ENCODE assay signal across 8 cellular contexts in the genomic region with DNA sequence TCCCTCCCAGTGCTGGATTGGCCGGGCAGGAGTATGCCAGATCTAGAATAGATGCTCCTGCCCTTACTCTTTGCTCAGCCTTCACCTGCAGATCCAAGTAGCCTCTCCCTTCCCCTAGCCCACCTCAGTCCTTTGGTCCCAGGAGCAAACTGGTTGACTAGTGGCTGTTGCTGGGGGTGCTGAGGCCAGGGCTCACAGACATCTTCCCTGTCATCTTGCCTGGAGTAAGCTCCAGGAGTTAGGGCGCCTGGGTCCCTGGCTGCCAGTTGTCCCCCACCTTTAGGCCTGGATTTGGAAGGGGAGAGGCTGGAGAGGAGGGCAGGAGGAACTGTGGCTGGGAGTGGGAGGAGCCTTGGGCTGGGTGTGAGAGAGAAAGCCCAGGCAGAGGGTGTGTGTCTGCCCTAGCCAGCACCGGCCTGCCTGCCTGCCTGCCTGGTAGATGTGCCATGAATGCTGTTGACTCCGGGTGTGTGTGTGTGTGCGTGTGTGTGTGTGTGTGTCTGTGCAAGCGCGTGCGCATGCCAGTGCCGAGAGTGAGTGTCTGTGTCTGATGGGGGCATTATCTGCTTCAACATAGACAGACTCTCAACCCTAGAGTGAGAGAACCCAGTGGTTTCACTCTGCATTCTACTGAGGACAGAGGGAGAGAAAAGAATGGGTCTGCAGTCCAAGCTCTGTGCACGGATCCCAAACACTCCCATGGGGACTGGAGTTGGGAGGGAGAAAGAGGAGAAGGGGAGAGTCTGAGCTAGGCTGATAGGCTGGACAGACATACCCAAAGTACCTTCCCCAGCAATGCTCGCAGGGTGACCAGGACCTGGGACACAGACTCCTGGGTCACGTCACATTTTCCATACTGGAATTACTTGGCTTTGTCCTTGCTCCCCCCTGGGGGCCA. TPM values are rescaled to one million over a fixed set of nuclear protein-coding genes. Genes with fewer than 3 reads are reported as not detected.
DNase-seq lines count a peak whose midpoint lies in the region; ATAC-seq and TF ChIP-seq lines count a peak whose summit lies in the region.

No MANE protein-coding gene starts in this region.

- H3K9me3 ChIP-seq in DOHH2 (ENCODE audit: control insufficient read depth, insufficient read depth, low read length) (no peaks in the 10 kb centered on the region), osteoblast (ENCODE audit: low read depth, low read length) (no peaks in the 10 kb centered on the region)

- H3K4me3 Mint-ChIP-seq in IgD-negative memory B cell = peak overlapping the region; percentile 70 to 97 (median 88)
- H3K4me3 Mint-ChIP-seq in activated CD8-positive, alpha-beta T cell treated with anti-CD3 and anti-CD28 coated beads for 36 hours = peak overlapping the region; percentile 81

- H3F3A ChIP-seq in DOHH2 (ENCODE audit: control insufficient read depth, insufficient read depth) = 0 out of 2 replicates have a peak, but pooled peaks cover 2% of the 10 kb centered on the region

- intact Hi-C loops in activated CD8-positive, alpha-beta T cell treated with anti-CD3 and anti-CD28 coated beads for 36 hours (cut with micrococcal nuclease) = no loop called here

- no peaks in the 10 kb centered on the region for H3K79me2 ChIP-seq in DOHH2 (ENCODE audit: control insufficient read depth, low read length)
- H3K79me2 ChIP-seq in osteoblast (ENCODE audit: insufficient read depth, low read length) = peaks cover 7% of the 10 kb centered on the region

- peak overlapping the region in 2 of 3 donors; percentile 9 for H3K27ac Mint-ChIP-seq in IgD-negative memory B cell
- peak overlapping the region; percentile 87 for H3K27ac Mint-ChIP-seq in activated CD8-positive, alpha-beta T cell treated with anti-CD3 and anti-CD28 coated beads for 36 hours

- H3K36me3 ChIP-seq in DOHH2 (ENCODE audit: control insufficient read depth, low read length) = no peaks in the 10 kb centered on the region
- no peaks in the 10 kb centered on the region for H3K36me3 ChIP-seq in osteoblast (ENCODE audit: insufficient read depth, low read length)

- H3K27me3 ChIP-seq in DOHH2 (ENCODE audit: control insufficient read depth, low read length) (peaks cover 67% of the 10 kb centered on the region), osteoblast (ENCODE audit: insufficient read depth, low read length) (peaks cover 15% of the 10 kb centered on the region)

- H3K4me3 ChIP-seq in DOHH2 (ENCODE audit: low read length) (peak overlapping the region; percentile 73), osteoblast (ENCODE audit: insufficient read depth, low read length) (peak overlapping the region; percentile 56)

- POLR2A ChIA-PET in activated CD8-positive, alpha-beta T cell treated with anti-CD3 and anti-CD28 coated beads for 36 hours (lab: Charles Lee) = interaction anchor here (0.6 to 5.5 kb wide), 8 partner anchors 8 to 47 kb away, joined by 3 to 47 read pairs (median 5); a partner anchor contains a TSS

- H2AFZ ChIP-seq in osteoblast (ENCODE audit: low read length) = peak overlapping the region; percentile 76

- H4K20me1 ChIP-seq in DOHH2 (ENCODE audit: control insufficient read depth, insufficient read depth, low read depth, low read length) (no peaks in the 10 kb centered on the region), osteoblast (ENCODE audit: insufficient read depth, low read length) (no peaks in the 10 kb centered on the region)

- H3K4me1 Mint-ChIP-seq in IgD-negative memory B cell = peaks cover 22 to 36% (median 34%) of the 10 kb centered on the region in 3 donors
- H3K4me1 Mint-ChIP-seq in activated CD8-positive, alpha-beta T cell treated with anti-CD3 and anti-CD28 coated beads for 36 hours (ENCODE audit: low read depth) = peaks cover 75% of the 10 kb centered on the region

- peaks cover 15% of the 10 kb centered on the region for H3K27me3 Mint-ChIP-seq in IgD-negative memory B cell
- no peaks in the 10 kb centered on the region for H3K27me3 Mint-ChIP-seq in activated CD8-positive, alpha-beta T cell treated with anti-CD3 and anti-CD28 coated beads for 36 hours

- no peaks in the 10 kb centered on the region for H3K9me2 ChIP-seq in DOHH2 (replicated peaks; ENCODE audit: control insufficient read depth, low read length)

- TF ChIP-seq CTCF in DOHH2 (IDR thresholded peaks at IDR 0.05; ENCODE audit: low read depth, low read length, poor library complexity, severe bottlenecking) (no peak), osteoblast (IDR thresholded peaks at IDR 0.05; ENCODE audit: extremely low read depth, low read depth, low read length) (no peak)
- no peak for TF ChIP-seq CTCF in activated CD8-positive, alpha-beta T cell treated with anti-CD3 and anti-CD28 coated beads for 36 hours (IDR thresholded peaks at IDR 0.05)

- CTCF ChIA-PET in activated CD8-positive, alpha-beta T cell treated with anti-CD3 and anti-CD28 coated beads for 36 hours (lab: Charles Lee) = interaction anchor here (0.6 to 4.6 kb wide), 4 partner anchors 9 to 20 kb away, joined by 3 to 23 read pairs (median 4); a partner anchor contains a TSS

- DNase-seq in activated CD8-positive, alpha-beta T cell treated with anti-CD3 and anti-CD28 coated beads for 36 hours = peak; percentile 68
- DNase-seq in fibroblast of peridontal ligament (ENCODE audit: extremely low read depth) (peak; percentile 58), osteoblast (ENCODE audit: insufficient read length, low spot score, missing footprints) (peak; percentile 95)

- no peak overlapping the region for H3K27ac ChIP-seq in DOHH2 (ENCODE audit: low read depth, low read length)
- H3K27ac ChIP-seq in osteoblast (ENCODE audit: low read depth, low read length) = no peak overlapping the region

- peak; percentile 47 for ATAC-seq in activated CD8-positive, alpha-beta T cell treated with anti-CD3 and anti-CD28 coated beads for 36 hours
- ATAC-seq in HG03460 (IDR thresholded peaks at IDR 0.05; ENCODE audit: unreplicated experiment) (no peak), GM21447 (IDR thresholded peaks at IDR 0.05; ENCODE audit: unreplicated experiment) (no peak), GM18519 (IDR thresholded peaks at IDR 0.05; ENCODE audit: low FRiP score, unreplicated experiment) (no peak)

- peaks cover 16% of the 10 kb centered on the region for H3K4me1 ChIP-seq in DOHH2 (ENCODE audit: control insufficient read depth, low read length)
- peaks cover 29% of the 10 kb centered on the region for H3K4me1 ChIP-seq in osteoblast (ENCODE audit: insufficient read depth, low read length)

- H3K36me3 Mint-ChIP-seq in IgD-negative memory B cell = no peaks in the 10 kb centered on the region
- no peaks in the 10 kb centered on the region for H3K36me3 Mint-ChIP-seq in activated CD8-positive, alpha-beta T cell treated with anti-CD3 and anti-CD28 coated beads for 36 hours (ENCODE audit: low read depth)

- no peaks in the 10 kb centered on the region for H3K9me3 Mint-ChIP-seq in IgD-negative memory B cell
- no peaks in the 10 kb centered on the region for H3K9me3 Mint-ChIP-seq in activated CD8-positive, alpha-beta T cell treated with anti-CD3 and anti-CD28 coated beads for 36 hours

- H3K4me2 ChIP-seq in DOHH2 (ENCODE audit: low read length) = peak overlapping the region; percentile 87
- peak overlapping the region; percentile 84 for H3K4me2 ChIP-seq in osteoblast (ENCODE audit: insufficient read depth, low read length)

RNA-seq across cellular contexts. Expression of a gene that starts 0.9 kb away (rescaled TPM):
- polyA plus RNA-seq in IgD-negative memory B cell = 4.8 TPM
- total RNA-seq in activated CD8-positive, alpha-beta T cell treated with anti-CD3 and anti-CD28 coated beads for 36 hours = 10 to 100 TPM; 19.7 to 20.3 TPM
- total RNA-seq in osteoblast = 46.6 and 49.9 TPM in 2 replicates

RNA-seq across cellular contexts. Expression of a gene that starts 25.8 kb away (rescaled TPM):
- polyA plus RNA-seq in IgD-negative memory B cell = 238 TPM
- 100 to 1,000 TPM; 121 to 137 TPM for total RNA-seq in activated CD8-positive, alpha-beta T cell treated with anti-CD3 and anti-CD28 coated beads for 36 hours
- total RNA-seq in osteoblast = 0.88 and 1.1 TPM in 2 replicates

RNA-seq across cellular contexts. Expression of a gene that starts 35.2 kb away (rescaled TPM):
- polyA plus RNA-seq in IgD-negative memory B cell = not detected
- 10 to 100 TPM; 62.1 to 63.4 TPM for total RNA-seq in activated CD8-positive, alpha-beta T cell treated with anti-CD3 and anti-CD28 coated beads for 36 hours
- total RNA-seq in osteoblast = 0.72 and 1.8 TPM in 2 replicates

RNA-seq across cellular contexts. Expression of a gene that starts 52.2 kb away (rescaled TPM):
- 0.58 TPM for polyA plus RNA-seq in IgD-negative memory B cell
- 10 to 100 TPM; 13.8 to 18.6 TPM for total RNA-seq in activated CD8-positive, alpha-beta T cell treated with anti-CD3 and anti-CD28 coated beads for 36 hours
- 9.1 and 9.4 TPM in 2 replicates for total RNA-seq in osteoblast

RNA-seq across cellular contexts. Expression of a gene that starts 52.4 kb away (rescaled TPM):
- 5.0 TPM for polyA plus RNA-seq in IgD-negative memory B cell
- 10 to 100 TPM; 31.3 to 35.9 TPM for total RNA-seq in activated CD8-positive, alpha-beta T cell treated with anti-CD3 and anti-CD28 coated beads for 36 hours
- total RNA-seq in osteoblast = 14.7 and 19.5 TPM in 2 replicates

Comparison
In these comparisons a context has a peak if more than half of its experiments do, and no peak if none do; other contexts are left out.
1. RNA of a gene that starts 25.8 kb away (total RNA-seq): 121 to 137 TPM in activated CD8-positive, alpha-beta T cell treated with anti-CD3 and anti-CD28 coated beads for 36 hours; 0.88 to 1.1 TPM in osteoblast; every median in the first group is over 10 times any median in the second.
2. RNA of a gene that starts 35.2 kb away (total RNA-seq): 62.1 to 63.4 TPM in activated CD8-positive, alpha-beta T cell treated with anti-CD3 and anti-CD28 coated beads for 36 hours; 0.72 to 1.8 TPM in osteoblast; every median in the first group is over 10 times any median in the second.
3. Peak in every context shown above with its lines, with median percentiles within 50 percentile points of each other: DNase-seq.